ENCODE assay signal across 1 cellular context in genomic region chr12:104599272-104599984, GRCh38.
TF ChIP-seq lines count a peak whose summit lies in the region.

No MANE protein-coding gene starts in this region.

TF ChIP-seq in HEK293, 187 proteins besides CTCF, POLR2A, EP300 and RAD21 (continued from another document and continues in another):
- no peak for TF ChIP-seq ZNF362 (tag by site-specific recombination; IDR thresholded peaks at IDR 0.05)
- TF ChIP-seq ATF2 (tag by site-specific recombination; IDR thresholded peaks at IDR 0.05; ENCODE audit: low read depth) = no peak
- no peak for TF ChIP-seq ZNF18 (tag by site-specific recombination; IDR thresholded peaks at IDR 0.05)
- TF ChIP-seq GLIS1 (tag by site-specific recombination; IDR thresholded peaks at IDR 0.05) = peak; percentile 30; the same call in 1 of the 2 replicates
- TF ChIP-seq ZNF580 (tag by site-specific recombination; IDR thresholded peaks at IDR 0.05) = no peak
- no peak for TF ChIP-seq ZNF843 (tag by site-specific recombination; IDR thresholded peaks at IDR 0.05)
- no peak for TF ChIP-seq MEIS1 (CRISPR knock-in tag; IDR thresholded peaks at IDR 0.05; ENCODE audit: borderline replicate concordance)
- TF ChIP-seq ZNF670 (tag by site-specific recombination; IDR thresholded peaks at IDR 0.05; ENCODE audit: low read depth) = no peak
- no peak for TF ChIP-seq ZBTB26 (tag by site-specific recombination; optimal IDR thresholded peaks at IDR 0.05)
- no peak for TF ChIP-seq SCRT2 (tag by site-specific recombination; IDR thresholded peaks at IDR 0.05)
- TF ChIP-seq PRDM10 (tag by site-specific recombination; IDR thresholded peaks at IDR 0.05) = 0 out of 2 replicates have a peak, but pooled peaks have one; percentile 25
- TF ChIP-seq TSHZ1 (tag by site-specific recombination; IDR thresholded peaks at IDR 0.05; ENCODE audit: borderline replicate concordance) = no peak
- no peak for TF ChIP-seq ZNF571 (tag by site-specific recombination; IDR thresholded peaks at IDR 0.05)
- no peak for TF ChIP-seq ZNF302 (tag by site-specific recombination; IDR thresholded peaks at IDR 0.05; ENCODE audit: low read depth)
- no peak for TF ChIP-seq ZBTB48 (tag by site-specific recombination; IDR thresholded peaks at IDR 0.05)
- peak; percentile 54; the same call in 1 of the 2 replicates for TF ChIP-seq YY1 (tag by site-specific recombination; IDR thresholded peaks at IDR 0.05)
- no peak for TF ChIP-seq ZNF398 (tag by site-specific recombination; IDR thresholded peaks at IDR 0.05)
- TF ChIP-seq ZNF23 (tag by site-specific recombination; IDR thresholded peaks at IDR 0.05; ENCODE audit: borderline replicate concordance) = no peak
- TF ChIP-seq GFI1B (tag by site-specific recombination; IDR thresholded peaks at IDR 0.05) = no peak
- TF ChIP-seq BCL11A (tag by site-specific recombination; IDR thresholded peaks at IDR 0.05; ENCODE audit: low read depth) = no peak
- TF ChIP-seq FEZF1 (tag by site-specific recombination; IDR thresholded peaks at IDR 0.05) = peak; percentile 79
- peak; percentile 65; the same call in 1 of the 2 replicates for TF ChIP-seq ZBTB8A (tag by site-specific recombination; IDR thresholded peaks at IDR 0.05)
- TF ChIP-seq ZNF449 (tag by site-specific recombination; IDR thresholded peaks at IDR 0.05) = no peak
- TF ChIP-seq ZSCAN4 (tag by site-specific recombination; IDR thresholded peaks at IDR 0.05) = no peak
- no peak for TF ChIP-seq ZBTB11 (tag by site-specific recombination; conservative IDR thresholded peaks at IDR 0.05; ENCODE audit: low read depth)
- TF ChIP-seq ZSCAN18 (tag by site-specific recombination; IDR thresholded peaks at IDR 0.05) = no peak
- TF ChIP-seq KLF7 (tag by site-specific recombination; IDR thresholded peaks at IDR 0.05; ENCODE audit: borderline replicate concordance) = no peak
